In the genomic region with DNA sequence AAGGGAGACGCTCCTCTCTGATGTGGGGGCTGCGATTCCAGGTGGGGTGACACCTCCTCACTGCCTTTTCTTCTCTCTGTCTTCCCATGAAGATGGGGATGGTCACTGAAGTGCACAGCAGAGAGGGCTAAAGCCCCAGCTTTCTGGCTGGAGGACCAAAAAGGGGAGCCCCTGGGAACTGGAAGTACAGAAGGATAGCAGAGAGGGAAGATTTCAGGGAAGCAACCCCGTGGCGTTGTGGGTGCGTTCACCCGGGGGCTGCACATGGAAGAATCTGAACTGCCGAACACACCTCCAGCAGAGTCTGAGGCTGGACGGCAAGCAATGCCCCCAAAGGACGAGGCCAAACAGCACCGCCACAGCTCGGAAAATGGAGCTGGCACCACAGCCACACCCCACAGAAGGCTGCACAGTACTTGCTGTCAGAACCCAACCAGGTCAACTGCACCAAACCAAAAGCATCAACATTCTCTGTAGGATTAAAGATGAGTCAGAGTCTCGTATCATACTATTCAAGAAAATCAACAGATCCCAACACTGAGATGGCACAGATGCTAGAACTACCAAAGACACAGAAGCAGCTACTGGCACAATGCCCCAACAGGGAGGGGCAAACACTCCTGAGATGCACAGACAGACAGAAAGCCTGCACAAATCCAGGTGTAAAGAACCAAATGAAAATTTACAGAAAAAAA, we compare ENCODE assay signal across 21 cellular contexts. TPM values are rescaled to one million over a fixed set of nuclear protein-coding genes. Genes with fewer than 3 reads are reported as not detected.
A peak's percentile ranks its signal among the peaks of the same experiment; 100 is the strongest.
DNase-seq lines count a peak whose midpoint lies in the region; ATAC-seq and FAIRE-seq lines count a peak whose summit lies in the region.
"Had no signal": no experiment of that assay in that cellular context is flagged by ENCODE, and none has a peak within 500 bp of the region (broad histone marks: within the 10 kb centered on the region; RNA-seq: fewer than 3 reads in every experiment).

No MANE protein-coding gene starts in this region.

- peaks cover 4% of the 10 kb centered on the region for H3K4me1 ChIP-seq in CD4-positive, CD25-positive, alpha-beta regulatory T cell (ENCODE audit: control insufficient read depth, insufficient read depth, low read length, poor library complexity, severe bottlenecking)
- peaks cover 16% of the 10 kb centered on the region for H3K4me1 ChIP-seq in mesenchymal stem cell (ENCODE audit: control insufficient read depth, insufficient read depth, low read depth, low read length)
- H3K4me1 ChIP-seq: pancreas had no signal

- no peak overlapping the region for H3K9ac ChIP-seq in mesenchymal stem cell (ENCODE audit: low read length)

- H3K4me2 ChIP-seq in mesenchymal stem cell (ENCODE audit: low read length, poor library complexity, severe bottlenecking) = no peak overlapping the region

- H2BK5ac ChIP-seq in mesenchymal stem cell (ENCODE audit: low read depth, low read length, poor library complexity, severe bottlenecking) = no peak overlapping the region

- H3K4me3 Mint-ChIP-seq in CD4-positive, CD25-positive, alpha-beta regulatory T cell = no peak overlapping the region
- H3K4me3 Mint-ChIP-seq: CD14-positive monocyte; naive thymus-derived CD4-positive, alpha-beta T cell had no signal

- peaks cover 31% of the 10 kb centered on the region for H3K36me3 ChIP-seq in CD4-positive, CD25-positive, alpha-beta regulatory T cell (ENCODE audit: control insufficient read depth, insufficient read depth, low read length)
- peaks cover 11 to 66% of the 10 kb centered on the region in 2 experiments for H3K36me3 ChIP-seq in mesenchymal stem cell (ENCODE audit: control insufficient read depth in 1 of 2, insufficient read depth in 2 of 2, low read depth in 1 of 2, low read length in 2 of 2)

- no peak overlapping the region for H3K18ac ChIP-seq in mesenchymal stem cell (ENCODE audit: low read depth in 1 of 2, low read length in 2 of 2)

- H2BK12ac ChIP-seq in mesenchymal stem cell (ENCODE audit: low read length in 2 of 2) = peak overlapping the region in 1 of 2 experiments; percentile 14

- 91% methylated on average over 12 of the region's 12 CpGs for WGBS in mesenchymal stem cell

- H3K27ac ChIP-seq in CD4-positive, CD25-positive, alpha-beta regulatory T cell (ENCODE audit: insufficient read depth, low read length, poor library complexity, severe bottlenecking) = no peak overlapping the region
- H3K27ac ChIP-seq in mesenchymal stem cell (ENCODE audit: low read length, poor library complexity, severe bottlenecking) = no peak overlapping the region
- H3K27ac ChIP-seq: pancreas, right lobe of liver had no signal

- no peak overlapping the region for H3K14ac ChIP-seq in mesenchymal stem cell (ENCODE audit: low read length in 2 of 2)

- H3K23ac ChIP-seq in mesenchymal stem cell (ENCODE audit: low read length in 2 of 2) = no peak overlapping the region

- no peak overlapping the region for H4K8ac ChIP-seq in mesenchymal stem cell (ENCODE audit: low read length)

- peak overlapping the region in 1 of 2 experiments; percentile 2 for H3K4ac ChIP-seq in mesenchymal stem cell (ENCODE audit: low read depth in 1 of 2, low read length in 2 of 2)

- peaks cover 30% of the 10 kb centered on the region for H3K79me1 ChIP-seq in mesenchymal stem cell (replicated peaks; ENCODE audit: low read length, poor library complexity, severe bottlenecking)

- H3K27me3 ChIP-seq in CD4-positive, CD25-positive, alpha-beta regulatory T cell (ENCODE audit: control insufficient read depth, insufficient read depth, low read length) = no peaks in the 10 kb centered on the region
- no peaks in the 10 kb centered on the region for H3K27me3 ChIP-seq in mesenchymal stem cell (ENCODE audit: control insufficient read depth in 1 of 2, insufficient read depth in 1 of 2, low read length in 2 of 2)
- H3K27me3 ChIP-seq: pancreas, right lobe of liver had no signal

- no peak overlapping the region for H3K4me3 ChIP-seq in CD4-positive, CD25-positive, alpha-beta regulatory T cell (ENCODE audit: low read depth, low read length)
- H3K4me3 ChIP-seq in mesenchymal stem cell (ENCODE audit: insufficient read depth in 1 of 2, low read depth in 1 of 2, low read length in 2 of 2) = no peak overlapping the region
- H3K4me3 ChIP-seq: pancreas, right lobe of liver had no signal

- no peak overlapping the region for H2AFZ ChIP-seq in mesenchymal stem cell (ENCODE audit: low read depth, low read length)

- peak overlapping the region in 2 of 3 donors; percentile 14 to 76 for H3K27ac Mint-ChIP-seq in CD4-positive, CD25-positive, alpha-beta regulatory T cell
- H3K27ac Mint-ChIP-seq: activated T-cell treated with anti-CD3 and anti-CD28 coated beads, Interleukin-2, amount 50 U/mL, for 72 hours had no signal

- no peak overlapping the region for H4K91ac ChIP-seq in mesenchymal stem cell (ENCODE audit: low read length)

- no peaks in the 10 kb centered on the region for H3K9me3 ChIP-seq in CD4-positive, CD25-positive, alpha-beta regulatory T cell (ENCODE audit: control insufficient read depth in 2 of 2, low read length in 2 of 2)
- no peaks in the 10 kb centered on the region for H3K9me3 ChIP-seq in mesenchymal stem cell (ENCODE audit: control insufficient read depth, low read length)
- H3K9me3 ChIP-seq: pancreas, right lobe of liver had no signal

- H3K9me3 Mint-ChIP-seq in CD4-positive, CD25-positive, alpha-beta regulatory T cell = no peaks in the 10 kb centered on the region
- H3K9me3 Mint-ChIP-seq: activated T-cell treated with anti-CD3 and anti-CD28 coated beads, Interleukin-2, amount 50 U/mL, for 72 hours; naive thymus-derived CD4-positive, alpha-beta T cell had no signal

- H2AK5ac ChIP-seq in mesenchymal stem cell (ENCODE audit: low read length, severe bottlenecking) = no peak overlapping the region

- peaks cover 10 to 45% (median 20%) of the 10 kb centered on the region in 4 donors for H3K4me1 Mint-ChIP-seq in CD4-positive, CD25-positive, alpha-beta regulatory T cell
- H3K4me1 Mint-ChIP-seq: CD14-positive monocyte had no signal

- peak overlapping the region; percentile 29 for H2BK15ac ChIP-seq in mesenchymal stem cell (ENCODE audit: low read depth, poor library complexity, severe bottlenecking)

- no peak overlapping the region for H2BK120ac ChIP-seq in mesenchymal stem cell (ENCODE audit: low read depth, low read length)

- H3K27me3 Mint-ChIP-seq in CD4-positive, CD25-positive, alpha-beta regulatory T cell = no peaks in the 10 kb centered on the region
- H3K27me3 Mint-ChIP-seq: naive thymus-derived CD4-positive, alpha-beta T cell had no signal

- DNase-seq in CD4-positive, CD25-positive, alpha-beta regulatory T cell = no peak
- DNase-seq in HTR-8/SVneo (ENCODE audit: insufficient read length, low spot score) (no peak), astrocyte of the hippocampus (ENCODE audit: low read depth, low spot score) (peak; percentile 44), mesenchymal stem cell (peak; percentile 33), NK-92 (lab: John Stamatoyannopoulos, UW; ENCODE audit: unreplicated experiment) (no peak)
- DNase-seq: activated CD4-positive, alpha-beta T cell treated with anti-CD3 and anti-CD28 coated beads for 4 hours; activated T-cell treated with anti-CD3 and anti-CD28 coated beads, Interleukin-2, amount 50 U/mL, for 72 hours; effector CD4-positive, alpha-beta T cell; GF-D8; KG1; left colon; MV-4-11; naive thymus-derived CD4-positive, alpha-beta T cell; NCI-H187; NCI-H69; pancreas; right lobe of liver had no signal

- H3K36me3 Mint-ChIP-seq in CD4-positive, CD25-positive, alpha-beta regulatory T cell = peaks cover 34% of the 10 kb centered on the region

- ATAC-seq in CD4-positive, CD25-positive, alpha-beta regulatory T cell (ENCODE audit: low read depth in 2 of 2) = no peak
- ATAC-seq in GM18517 (IDR thresholded peaks at IDR 0.05; ENCODE audit: unreplicated experiment) = no peak
- no peak for ATAC-seq in HG02763 (IDR thresholded peaks at IDR 0.05; ENCODE audit: unreplicated experiment)
- ATAC-seq: esophagus mucosa; left colon; naive thymus-derived CD4-positive, alpha-beta T cell; pancreas; right lobe of liver had no signal

- FAIRE-seq in HTR-8/SVneo (lab: Jason Lieb, UNC) = peak; percentile 4
- FAIRE-seq: pancreas had no signal

RNA-seq across cellular contexts. Expression of a gene that starts 49.9 kb away (rescaled TPM):
- total RNA-seq in CD4-positive, CD25-positive, alpha-beta regulatory T cell = 83.2 TPM
- 100 to 1,000 TPM; 123 to 158 (median 140) TPM for polyA plus RNA-seq in CD4-positive, CD25-positive, alpha-beta regulatory T cell
- polyA plus RNA-seq in mesenchymal stem cell (2013, experiment 1 of 2) = 102 TPM
- polyA plus RNA-seq in mesenchymal stem cell (2013, experiment 2 of 2) = 105 TPM

RNA-seq across cellular contexts. Expression of a gene that starts 50.8 kb away (rescaled TPM):
- 33.7 TPM for total RNA-seq in CD4-positive, CD25-positive, alpha-beta regulatory T cell
- 1 to 10 TPM; 1.6 to 2.2 (median 1.8) TPM for polyA plus RNA-seq in CD4-positive, CD25-positive, alpha-beta regulatory T cell
- 24.1 TPM for polyA plus RNA-seq in mesenchymal stem cell (2013, experiment 1 of 2)
- polyA plus RNA-seq in mesenchymal stem cell (2013, experiment 2 of 2) = 23.5 TPM

RNA-seq across cellular contexts. Expression of a gene that starts 58.5 kb away (rescaled TPM):
- 35.5 TPM for total RNA-seq in CD4-positive, CD25-positive, alpha-beta regulatory T cell
- polyA plus RNA-seq in CD4-positive, CD25-positive, alpha-beta regulatory T cell = 10 to 100 TPM; 18.8 to 29.2 (median 26.4) TPM
- polyA plus RNA-seq in mesenchymal stem cell (2013, experiment 1 of 2) = 14.6 TPM
- 15.2 TPM for polyA plus RNA-seq in mesenchymal stem cell (2013, experiment 2 of 2)

Comparison
In these comparisons a context has a peak if more than half of its experiments do, and no peak if none do; other contexts are left out.
1. DNase-seq: peak in astrocyte of the hippocampus (single experiment) and mesenchymal stem cell (single experiment); none in CD4-positive, CD25-positive, alpha-beta regulatory T cell (0 of 3), HTR-8/SVneo (single experiment) and NK-92 (single experiment).